Comparison of ENCODE assay signal across 8 cellular contexts in genomic region chr9:95515272-95516113, GRCh38. TPM values are rescaled to one million over a fixed set of nuclear protein-coding genes. Genes with fewer than 3 reads are reported as not detected.
A peak's percentile ranks its signal among the peaks of the same experiment; 100 is the strongest.
DNase-seq lines count a peak whose midpoint lies in the region; ATAC-seq and TF ChIP-seq lines count a peak whose summit lies in the region.

No MANE protein-coding gene starts in this region.

- H3K27me3 Mint-ChIP-seq in natural killer cell (ENCODE audit: low read depth in 2 of 2): peaks cover 7 to 20% of the 10 kb centered on the region in 2 donors

- 2 to 3% methylated on average over 48 of the region's 48 CpGs for WGBS in ectodermal cell, 2 experiments

- H3K4me3 ChIP-seq in cardiac muscle cell (peak overlapping the region; percentile 84), ectodermal cell (ENCODE audit: insufficient read depth, low read depth, low read length) (peak overlapping the region; percentile 41)

- no peaks in the 10 kb centered on the region for H3K9me3 ChIP-seq in cardiac muscle cell (ENCODE audit: low read depth)
- H3K9me3 ChIP-seq in ectodermal cell (ENCODE audit: control insufficient read depth, low read length): no peaks in the 10 kb centered on the region

- DNase-seq in cardiac muscle cell (ENCODE audit: low read depth in 1 of 2, low spot score in 1 of 2): peak in 1 of 2 donors; percentile 60
- no peak for DNase-seq in Right ventricle myocardium superior
- DNase-seq in T-helper 9 cell: peak; percentile 9
- DNase-seq in natural killer cell: peak; percentile 38
- DNase-seq in GM13976 (ENCODE audit: low spot score): no peak

- TF ChIP-seq CTCF in cardiac muscle cell (IDR thresholded peaks at IDR 0.05; ENCODE audit: low read depth, low read length) (no peak), natural killer cell (IDR thresholded peaks at IDR 0.05) (no peak), GM13976 (IDR thresholded peaks at IDR 0.05; ENCODE audit: borderline replicate concordance, control extremely low read depth, extremely low read depth, insufficient read depth, missing control alignments) (no peak)

- intact Hi-C loops in Right ventricle myocardium superior (cut with DNase I): loop anchor here (10.0 kb wide), 1 partner anchor 201 kb away; the partner anchor contains the start of gene FANCC
- intact Hi-C loops in natural killer cell (cut with micrococcal nuclease): no loop called here

- H3K36me3 Mint-ChIP-seq in natural killer cell: no peaks in the 10 kb centered on the region

- peaks cover 15% of the 10 kb centered on the region for H3K4me1 ChIP-seq in cardiac muscle cell (ENCODE audit: low read depth)
- H3K4me1 ChIP-seq in ectodermal cell (ENCODE audit: control insufficient read depth, insufficient read depth, low read length): peaks cover 18% of the 10 kb centered on the region

- H3K9me3 Mint-ChIP-seq in natural killer cell: no peaks in the 10 kb centered on the region

- peaks cover 41% of the 10 kb centered on the region for H3K27me3 ChIP-seq in cardiac muscle cell
- H3K27me3 ChIP-seq in ectodermal cell (ENCODE audit: control insufficient read depth, insufficient read depth, low read length, poor library complexity, severe bottlenecking): peaks cover 83% of the 10 kb centered on the region

- in situ Hi-C loops in GM13976 (cut with MboI; ENCODE audit: low sequenced_read_pairs, unreplicated experiment): no loop called here

- peaks cover 38 to 47% of the 10 kb centered on the region in 2 donors for H3K4me1 Mint-ChIP-seq in natural killer cell

- no peaks in the 10 kb centered on the region for H3K36me3 ChIP-seq in cardiac muscle cell
- no peaks in the 10 kb centered on the region for H3K36me3 ChIP-seq in ectodermal cell (ENCODE audit: control insufficient read depth, insufficient read depth, low read length)

- peak overlapping the region; percentile 69 for H3K4me3 Mint-ChIP-seq in natural killer cell

- H3K27ac ChIP-seq in cardiac muscle cell (no peak overlapping the region), ectodermal cell (ENCODE audit: insufficient read depth, low read depth, low read length, poor library complexity, severe bottlenecking) (no peak overlapping the region)

- no peak overlapping the region for H3K27ac Mint-ChIP-seq in natural killer cell

- ATAC-seq in Right ventricle myocardium superior (ENCODE audit: poor library complexity) (no peak), natural killer cell (peak; percentile 44 to 50 (median 46)), GM19324 (IDR thresholded peaks at IDR 0.05; ENCODE audit: low FRiP score, unreplicated experiment) (no peak), HG02870 (IDR thresholded peaks at IDR 0.05; ENCODE audit: unreplicated experiment) (no peak)

RNA-seq across cellular contexts. Expression of gene PTCH1, which starts 1.3 kb away (rescaled TPM):
- 8.3 and 13.9 TPM in 2 replicates for total RNA-seq in cardiac muscle cell
- polyA plus RNA-seq in cardiac muscle cell: 7.3 and 9.6 TPM in 2 replicates
- 9.8 TPM for total RNA-seq in Right ventricle myocardium superior
- polyA plus RNA-seq in ectodermal cell (2013, experiment 1 of 4): 31.0 TPM
- polyA plus RNA-seq in ectodermal cell (2013, experiment 2 of 4): 26.1 TPM
- polyA plus RNA-seq in ectodermal cell (2013, experiment 3 of 4): 27.9 TPM
- polyA plus RNA-seq in ectodermal cell (2013, experiment 4 of 4): 24.2 TPM
- total RNA-seq in natural killer cell: 100 to 1,000 TPM in 1 of 3 donors, 10 to 100 TPM in 2; 60.9 to 127 (median 82.1) TPM

Comparison
In these comparisons a context has a peak if more than half of its experiments do, and no peak if none do; other contexts are left out.
1. DNase-seq: peak in T-helper 9 cell (single experiment) and natural killer cell (single experiment); none in Right ventricle myocardium superior (single experiment) and GM13976 (single experiment).
2. ATAC-seq: peak in natural killer cell (3 of 3); none in Right ventricle myocardium superior (single experiment), GM19324 (single experiment) and HG02870 (single experiment).